1 cellular context compared by ENCODE assay signal in genomic region chr13:47549219-47549752, GRCh38.
TF ChIP-seq lines count a peak whose summit lies in the region.

No MANE protein-coding gene starts in this region.

TF ChIP-seq in GM23338, 12 proteins besides CTCF, POLR2A, EP300 and RAD21 (continued from another document):
- TF ChIP-seq, protein P1, sequence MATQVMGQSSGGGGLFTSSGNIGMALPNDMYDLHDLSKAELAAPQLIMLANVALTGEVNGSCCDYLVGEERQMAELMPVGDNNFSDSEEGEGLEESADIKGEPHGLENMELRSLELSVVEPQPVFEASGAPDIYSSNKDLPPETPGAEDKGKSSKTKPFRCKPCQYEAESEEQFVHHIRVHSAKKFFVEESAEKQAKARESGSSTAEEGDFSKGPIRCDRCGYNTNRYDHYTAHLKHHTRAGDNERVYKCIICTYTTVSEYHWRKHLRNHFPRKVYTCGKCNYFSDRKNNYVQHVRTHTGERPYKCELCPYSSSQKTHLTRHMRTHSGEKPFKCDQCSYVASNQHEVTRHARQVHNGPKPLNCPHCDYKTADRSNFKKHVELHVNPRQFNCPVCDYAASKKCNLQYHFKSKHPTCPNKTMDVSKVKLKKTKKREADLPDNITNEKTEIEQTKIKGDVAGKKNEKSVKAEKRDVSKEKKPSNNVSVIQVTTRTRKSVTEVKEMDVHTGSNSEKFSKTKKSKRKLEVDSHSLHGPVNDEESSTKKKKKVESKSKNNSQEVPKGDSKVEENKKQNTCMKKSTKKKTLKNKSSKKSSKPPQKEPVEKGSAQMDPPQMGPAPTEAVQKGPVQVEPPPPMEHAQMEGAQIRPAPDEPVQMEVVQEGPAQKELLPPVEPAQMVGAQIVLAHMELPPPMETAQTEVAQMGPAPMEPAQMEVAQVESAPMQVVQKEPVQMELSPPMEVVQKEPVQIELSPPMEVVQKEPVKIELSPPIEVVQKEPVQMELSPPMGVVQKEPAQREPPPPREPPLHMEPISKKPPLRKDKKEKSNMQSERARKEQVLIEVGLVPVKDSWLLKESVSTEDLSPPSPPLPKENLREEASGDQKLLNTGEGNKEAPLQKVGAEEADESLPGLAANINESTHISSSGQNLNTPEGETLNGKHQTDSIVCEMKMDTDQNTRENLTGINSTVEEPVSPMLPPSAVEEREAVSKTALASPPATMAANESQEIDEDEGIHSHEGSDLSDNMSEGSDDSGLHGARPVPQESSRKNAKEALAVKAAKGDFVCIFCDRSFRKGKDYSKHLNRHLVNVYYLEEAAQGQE (IDR thresholded peaks at IDR 0.05; ENCODE audit: unreplicated experiment): no peak
- no peak for TF ChIP-seq EZH2 (IDR thresholded peaks at IDR 0.05; ENCODE audit: low read depth, unreplicated experiment)
- TF ChIP-seq, protein P2, sequence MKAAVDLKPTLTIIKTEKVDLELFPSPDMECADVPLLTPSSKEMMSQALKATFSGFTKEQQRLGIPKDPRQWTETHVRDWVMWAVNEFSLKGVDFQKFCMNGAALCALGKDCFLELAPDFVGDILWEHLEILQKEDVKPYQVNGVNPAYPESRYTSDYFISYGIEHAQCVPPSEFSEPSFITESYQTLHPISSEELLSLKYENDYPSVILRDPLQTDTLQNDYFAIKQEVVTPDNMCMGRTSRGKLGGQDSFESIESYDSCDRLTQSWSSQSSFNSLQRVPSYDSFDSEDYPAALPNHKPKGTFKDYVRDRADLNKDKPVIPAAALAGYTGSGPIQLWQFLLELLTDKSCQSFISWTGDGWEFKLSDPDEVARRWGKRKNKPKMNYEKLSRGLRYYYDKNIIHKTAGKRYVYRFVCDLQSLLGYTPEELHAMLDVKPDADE (IDR thresholded peaks at IDR 0.05): no peak
- no peak for TF ChIP-seq JUNB (IDR thresholded peaks at IDR 0.05; ENCODE audit: unreplicated experiment)
- TF ChIP-seq ZNF114 (CRISPR knock-in tag; IDR thresholded peaks at IDR 0.05): no peak
- no peak for TF ChIP-seq STAT1 (IDR thresholded peaks at IDR 0.05; ENCODE audit: unreplicated experiment)
- TF ChIP-seq ZNF331 (CRISPR knock-in tag; IDR thresholded peaks at IDR 0.05; ENCODE audit: low read depth): no peak
- TF ChIP-seq EZH2phosphoT487 (IDR thresholded peaks at IDR 0.05; ENCODE audit: unreplicated experiment): no peak
- TF ChIP-seq, protein P3, sequence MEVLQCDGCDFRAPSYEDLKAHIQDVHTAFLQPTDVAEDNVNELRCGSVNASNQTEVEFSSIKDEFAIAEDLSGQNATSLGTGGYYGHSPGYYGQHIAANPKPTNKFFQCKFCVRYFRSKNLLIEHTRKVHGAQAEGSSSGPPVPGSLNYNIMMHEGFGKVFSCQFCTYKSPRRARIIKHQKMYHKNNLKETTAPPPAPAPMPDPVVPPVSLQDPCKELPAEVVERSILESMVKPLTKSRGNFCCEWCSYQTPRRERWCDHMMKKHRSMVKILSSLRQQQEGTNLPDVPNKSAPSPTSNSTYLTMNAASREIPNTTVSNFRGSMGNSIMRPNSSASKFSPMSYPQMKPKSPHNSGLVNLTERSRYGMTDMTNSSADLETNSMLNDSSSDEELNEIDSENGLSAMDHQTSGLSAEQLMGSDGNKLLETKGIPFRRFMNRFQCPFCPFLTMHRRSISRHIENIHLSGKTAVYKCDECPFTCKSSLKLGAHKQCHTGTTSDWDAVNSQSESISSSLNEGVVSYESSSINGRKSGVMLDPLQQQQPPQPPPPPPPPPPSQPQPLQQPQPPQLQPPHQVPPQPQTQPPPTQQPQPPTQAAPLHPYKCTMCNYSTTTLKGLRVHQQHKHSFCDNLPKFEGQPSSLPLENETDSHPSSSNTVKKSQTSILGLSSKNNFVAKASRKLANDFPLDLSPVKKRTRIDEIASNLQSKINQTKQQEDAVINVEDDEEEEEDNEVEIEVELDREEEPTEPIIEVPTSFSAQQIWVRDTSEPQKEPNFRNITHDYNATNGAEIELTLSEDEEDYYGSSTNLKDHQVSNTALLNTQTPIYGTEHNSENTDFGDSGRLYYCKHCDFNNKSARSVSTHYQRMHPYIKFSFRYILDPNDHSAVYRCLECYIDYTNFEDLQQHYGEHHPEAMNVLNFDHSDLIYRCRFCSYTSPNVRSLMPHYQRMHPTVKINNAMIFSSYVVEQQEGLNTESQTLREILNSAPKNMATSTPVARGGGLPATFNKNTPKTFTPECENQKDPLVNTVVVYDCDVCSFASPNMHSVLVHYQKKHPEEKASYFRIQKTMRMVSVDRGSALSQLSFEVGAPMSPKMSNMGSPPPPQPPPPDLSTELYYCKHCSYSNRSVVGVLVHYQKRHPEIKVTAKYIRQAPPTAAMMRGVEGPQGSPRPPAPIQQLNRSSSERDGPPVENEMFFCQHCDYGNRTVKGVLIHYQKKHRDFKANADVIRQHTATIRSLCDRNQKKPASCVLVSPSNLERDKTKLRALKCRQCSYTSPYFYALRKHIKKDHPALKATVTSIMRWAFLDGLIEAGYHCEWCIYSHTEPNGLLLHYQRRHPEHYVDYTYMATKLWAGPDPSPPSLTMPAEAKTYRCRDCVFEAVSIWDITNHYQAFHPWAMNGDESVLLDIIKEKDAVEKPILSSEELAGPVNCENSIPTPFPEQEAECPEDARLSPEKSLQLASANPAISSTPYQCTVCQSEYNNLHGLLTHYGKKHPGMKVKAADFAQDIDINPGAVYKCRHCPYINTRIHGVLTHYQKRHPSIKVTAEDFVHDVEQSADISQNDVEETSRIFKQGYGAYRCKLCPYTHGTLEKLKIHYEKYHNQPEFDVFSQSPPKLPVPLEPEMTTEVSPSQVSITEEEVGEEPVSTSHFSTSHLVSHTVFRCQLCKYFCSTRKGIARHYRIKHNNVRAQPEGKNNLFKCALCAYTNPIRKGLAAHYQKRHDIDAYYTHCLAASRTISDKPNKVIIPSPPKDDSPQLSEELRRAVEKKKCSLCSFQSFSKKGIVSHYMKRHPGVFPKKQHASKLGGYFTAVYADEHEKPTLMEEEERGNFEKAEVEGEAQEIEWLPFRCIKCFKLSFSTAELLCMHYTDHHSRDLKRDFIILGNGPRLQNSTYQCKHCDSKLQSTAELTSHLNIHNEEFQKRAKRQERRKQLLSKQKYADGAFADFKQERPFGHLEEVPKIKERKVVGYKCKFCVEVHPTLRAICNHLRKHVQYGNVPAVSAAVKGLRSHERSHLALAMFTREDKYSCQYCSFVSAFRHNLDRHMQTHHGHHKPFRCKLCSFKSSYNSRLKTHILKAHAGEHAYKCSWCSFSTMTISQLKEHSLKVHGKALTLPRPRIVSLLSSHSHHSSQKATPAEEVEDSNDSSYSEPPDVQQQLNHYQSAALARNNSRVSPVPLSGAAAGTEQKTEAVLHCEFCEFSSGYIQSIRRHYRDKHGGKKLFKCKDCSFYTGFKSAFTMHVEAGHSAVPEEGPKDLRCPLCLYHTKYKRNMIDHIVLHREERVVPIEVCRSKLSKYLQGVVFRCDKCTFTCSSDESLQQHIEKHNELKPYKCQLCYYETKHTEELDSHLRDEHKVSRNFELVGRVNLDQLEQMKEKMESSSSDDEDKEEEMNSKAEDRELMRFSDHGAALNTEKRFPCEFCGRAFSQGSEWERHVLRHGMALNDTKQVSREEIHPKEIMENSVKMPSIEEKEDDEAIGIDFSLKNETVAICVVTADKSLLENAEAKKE (CRISPR knock-in tag; IDR thresholded peaks at IDR 0.05): no peak
TF ChIP-seq in GM23338: peak in this region for 0.
